In the genomic region with DNA sequence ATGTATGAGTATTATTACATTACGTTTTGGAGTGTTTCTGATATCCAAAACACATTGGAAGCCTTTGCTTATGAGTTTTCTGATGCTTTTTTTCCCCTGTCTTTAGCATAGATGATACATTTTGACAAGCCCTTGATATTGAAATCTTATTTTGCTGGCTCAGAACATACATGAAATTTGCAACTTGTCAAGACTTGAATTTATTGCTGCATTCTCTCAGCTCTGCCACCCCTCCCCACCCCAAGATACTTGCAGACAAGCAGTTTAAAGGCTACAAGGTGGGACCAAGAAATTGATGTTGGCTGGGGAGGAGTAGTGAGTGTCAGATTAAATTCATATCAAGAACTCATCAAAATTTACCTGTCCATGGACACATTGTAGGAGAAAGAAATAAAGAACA, we compare ENCODE assay signal across 6 cellular contexts.
"Had no signal": no experiment of that assay in that cellular context is flagged by ENCODE, and none has a peak within 500 bp of the region (broad histone marks: within the 10 kb centered on the region; RNA-seq: fewer than 3 reads in every experiment).

No MANE protein-coding gene starts in this region.

- H3K4me1 Mint-ChIP-seq: IgD-negative memory B cell had no signal

- H3K27me3 Mint-ChIP-seq: IgD-negative memory B cell had no signal

- H3K27ac ChIP-seq: HL-60 had no signal

- FAIRE-seq: HepG2, HTR-8/SVneo, K562 had no signal

- ATAC-seq: HepG2, K562 had no signal

- H3K27ac Mint-ChIP-seq: IgD-negative memory B cell had no signal

- H3K4me3 Mint-ChIP-seq: IgD-negative memory B cell had no signal

- H3K4me3 ChIP-seq: K562 had no signal

- DNase-seq: KBM-7 had no signal
